In the genomic region with DNA sequence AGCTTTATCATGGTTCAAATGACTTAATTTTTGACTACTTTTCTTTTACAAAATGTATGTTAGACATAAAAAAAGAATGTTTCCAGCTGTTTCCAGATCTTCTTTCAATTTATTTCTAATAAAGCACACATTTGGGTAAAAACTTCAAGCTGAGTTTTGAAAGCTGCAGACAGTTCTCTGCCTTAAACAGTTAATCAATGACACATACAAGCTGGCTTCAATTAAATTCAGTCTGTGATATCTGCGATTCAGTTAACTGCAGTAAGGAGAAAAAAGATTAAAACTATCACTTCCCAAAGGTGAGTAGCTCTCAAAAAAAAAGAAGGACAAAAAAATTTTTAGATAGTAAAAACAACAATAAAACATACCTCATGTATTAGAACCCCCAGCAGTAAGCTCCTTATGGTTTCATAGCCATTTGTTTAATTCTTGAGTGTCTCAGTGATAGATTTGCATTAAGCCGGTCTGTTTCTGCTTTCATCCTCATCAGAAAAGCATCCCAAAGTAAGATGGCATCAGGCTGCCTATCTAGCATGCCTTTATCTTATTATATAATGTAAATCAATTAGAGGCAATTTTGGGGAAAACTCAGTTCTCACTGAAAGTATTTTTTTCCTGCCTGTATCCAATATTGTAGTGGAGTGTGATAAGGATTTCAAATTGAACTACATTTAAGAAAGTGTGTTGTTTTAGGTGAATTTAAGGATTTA, we compare ENCODE assay signal across 16 cellular contexts.
"Had no signal": no experiment of that assay in that cellular context is flagged by ENCODE, and none has a peak within 500 bp of the region (broad histone marks: within the 10 kb centered on the region; RNA-seq: fewer than 3 reads in every experiment).

No MANE protein-coding gene starts in this region.

- H3K27ac Mint-ChIP-seq: activated T-helper 1 cell treated with anti-CD3 and anti-CD28 coated beads, Interleukin-12 subunit alpha, Interleukin-12 subunit beta, Interleukin-2, Interleukin-4 antibody, amounts not matched to agents 30 ng/mL and 10 ng/mL and 1 ng/mL, durations not matched to agents 14 hours and 24 hours and 36 hours; endodermal cell had no signal

- DNase-seq: activated CD4-positive, alpha-beta T cell treated with anti-CD3 and anti-CD28 coated beads, Interleukin-2, amount 50 U/mL, for 1 hour; activated CD8-positive, alpha-beta memory T cell treated with anti-CD3 and anti-CD28 coated beads for 24 hours; activated naive CD4-positive, alpha-beta T cell; anterior cingulate cortex; endodermal cell; gastrocnemius medialis; islet precursor cell; mammary epithelial cell; mucosa of descending colon; naive thymus-derived CD8-positive, alpha-beta T cell; stimulated activated CD4-positive, alpha-beta T cell treated with anti-CD3 and anti-CD28 coated beads, Interleukin-2, amount 100 ng/mL, for 48 hours; stimulated activated naive CD4-positive, alpha-beta T cell; substantia nigra; trophoblast cell had no signal

- H3K9me3 Mint-ChIP-seq: activated T-helper 1 cell treated with anti-CD3 and anti-CD28 coated beads, Interleukin-12 subunit alpha, Interleukin-12 subunit beta, Interleukin-2, Interleukin-4 antibody, amounts not matched to agents 30 ng/mL and 10 ng/mL and 1 ng/mL, durations not matched to agents 14 hours and 24 hours and 36 hours had no signal

- H3K4me3 ChIP-seq: gastrocnemius medialis, mucosa of descending colon had no signal

- H3K36me3 ChIP-seq: gastrocnemius medialis, neutrophil had no signal

- H3K27me3 ChIP-seq: gastrocnemius medialis, neutrophil had no signal

- H3K4me3 Mint-ChIP-seq: activated T-helper 1 cell treated with anti-CD3 and anti-CD28 coated beads, Interleukin-12 subunit alpha, Interleukin-12 subunit beta, Interleukin-2, Interleukin-4 antibody, amounts not matched to agents 30 ng/mL and 10 ng/mL and 1 ng/mL, durations not matched to agents 14 hours and 24 hours and 36 hours; endodermal cell; naive thymus-derived CD8-positive, alpha-beta T cell had no signal

- H3K36me3 Mint-ChIP-seq: naive thymus-derived CD8-positive, alpha-beta T cell had no signal

- H3K9me3 ChIP-seq: gastrocnemius medialis, mucosa of descending colon, neutrophil had no signal

- H3K27ac ChIP-seq: gastrocnemius medialis, neutrophil had no signal

- H3K4me1 Mint-ChIP-seq: endodermal cell had no signal

- ATAC-seq: gastrocnemius medialis had no signal
